In the genomic region with DNA sequence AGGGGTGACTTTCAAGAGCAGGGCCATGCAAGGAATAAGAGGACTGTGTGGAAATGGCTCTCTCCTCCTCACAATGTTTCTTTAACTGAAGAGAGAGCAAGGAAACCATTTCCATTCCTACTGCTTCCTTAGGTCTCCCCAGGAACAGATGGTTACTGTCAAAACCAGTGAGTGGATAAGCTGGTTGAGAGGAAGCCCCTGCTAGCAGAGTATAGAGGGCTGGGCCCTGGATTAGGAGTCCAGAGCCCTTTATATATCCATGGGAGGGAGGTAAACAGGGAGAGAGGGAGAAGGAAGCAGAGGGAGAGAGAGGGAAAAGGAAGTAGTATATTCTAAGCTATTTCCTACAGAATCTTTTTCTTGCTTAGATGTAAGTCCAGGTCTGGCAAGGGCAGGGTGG, we compare ENCODE assay signal across 14 cellular contexts. TPM values are rescaled to one million over a fixed set of nuclear protein-coding genes. Genes with fewer than 3 reads are reported as not detected.
DNase-seq lines count a peak whose midpoint lies in the region; ATAC-seq lines count a peak whose summit lies in the region.
"Had no signal": no experiment of that assay in that cellular context is flagged by ENCODE, and none has a peak within 500 bp of the region (broad histone marks: within the 10 kb centered on the region; RNA-seq: fewer than 3 reads in every experiment).

No MANE protein-coding gene starts in this region.

- DNase-seq in NCI-H82 (lab: John Stamatoyannopoulos, UW), result peak; percentile 89
- DNase-seq in cerebellar cortex (ENCODE audit: low spot score), result peak; percentile 51
- peak; percentile 22 for DNase-seq in mesenteric fat pad (ENCODE audit: low spot score)
- DNase-seq in A172 (ENCODE audit: low spot score), result no peak
- DNase-seq in activated naive CD4-positive, alpha-beta T cell treated with anti-CD3 and anti-CD28 coated beads, Interleukin-2, amount 10 ng/mL, durations not matched to agents 7 days and 5 days, result no peak
- DNase-seq in activated CD8-positive, alpha-beta T cell treated with anti-CD3 and anti-CD28 coated beads, Interleukin-2, amount 10 ng/mL, durations not matched to agents 7 days and 5 days, result no peak
- DNase-seq: 8988T; Calu3; CD4-positive, alpha-beta memory T cell; COR-L47; DMS53; DMS79 treated with DMSO at 0.1 percent for 48 hours; GOT3; HFFc6 had no signal

- no peak overlapping the region for H3K27ac Mint-ChIP-seq in activated naive CD4-positive, alpha-beta T cell treated with anti-CD3 and anti-CD28 coated beads, Interleukin-2, amount 10 ng/mL, durations not matched to agents 7 days and 5 days
- H3K27ac Mint-ChIP-seq in activated CD8-positive, alpha-beta T cell treated with anti-CD3 and anti-CD28 coated beads, Interleukin-2, amount 10 ng/mL, durations not matched to agents 7 days and 5 days, result no peak overlapping the region
- H3K27ac Mint-ChIP-seq: HFFc6 had no signal

- H3K9me3 Mint-ChIP-seq in activated naive CD4-positive, alpha-beta T cell treated with anti-CD3 and anti-CD28 coated beads, Interleukin-2, amount 10 ng/mL, durations not matched to agents 7 days and 5 days, result no peaks in the 10 kb centered on the region
- H3K9me3 Mint-ChIP-seq in activated CD8-positive, alpha-beta T cell treated with anti-CD3 and anti-CD28 coated beads, Interleukin-2, amount 10 ng/mL, durations not matched to agents 7 days and 5 days (ENCODE audit: insufficient read depth), result no peaks in the 10 kb centered on the region
- H3K9me3 Mint-ChIP-seq: CD4-positive, alpha-beta memory T cell; HFFc6 had no signal

- CTCF ChIA-PET in activated naive CD4-positive, alpha-beta T cell treated with anti-CD3 and anti-CD28 coated beads, Interleukin-2, amount 10 ng/mL, durations not matched to agents 7 days and 5 days (lab: Charles Lee), result interaction anchor here (0.8 kb wide), 1 partner anchor 109 kb away, joined by 3 read pairs; no protein-coding TSS in a partner anchor
- CTCF ChIA-PET in activated CD8-positive, alpha-beta T cell treated with anti-CD3 and anti-CD28 coated beads, Interleukin-2, amount 10 ng/mL, durations not matched to agents 7 days and 5 days (lab: Charles Lee), result no interaction called here

- peaks cover 7% of the 10 kb centered on the region for H3K27me3 Mint-ChIP-seq in activated naive CD4-positive, alpha-beta T cell treated with anti-CD3 and anti-CD28 coated beads, Interleukin-2, amount 10 ng/mL, durations not matched to agents 7 days and 5 days
- H3K27me3 Mint-ChIP-seq in activated CD8-positive, alpha-beta T cell treated with anti-CD3 and anti-CD28 coated beads, Interleukin-2, amount 10 ng/mL, durations not matched to agents 7 days and 5 days (ENCODE audit: low read depth), result no peaks in the 10 kb centered on the region
- H3K27me3 Mint-ChIP-seq: CD4-positive, alpha-beta memory T cell had no signal

- H3K36me3 Mint-ChIP-seq in activated naive CD4-positive, alpha-beta T cell treated with anti-CD3 and anti-CD28 coated beads, Interleukin-2, amount 10 ng/mL, durations not matched to agents 7 days and 5 days, result no peaks in the 10 kb centered on the region
- H3K36me3 Mint-ChIP-seq in activated CD8-positive, alpha-beta T cell treated with anti-CD3 and anti-CD28 coated beads, Interleukin-2, amount 10 ng/mL, durations not matched to agents 7 days and 5 days (ENCODE audit: low read depth), result no peaks in the 10 kb centered on the region
- H3K36me3 Mint-ChIP-seq: CD4-positive, alpha-beta memory T cell had no signal

- H3K4me3 Mint-ChIP-seq in activated naive CD4-positive, alpha-beta T cell treated with anti-CD3 and anti-CD28 coated beads, Interleukin-2, amount 10 ng/mL, durations not matched to agents 7 days and 5 days, result no peak overlapping the region
- no peak overlapping the region for H3K4me3 Mint-ChIP-seq in activated CD8-positive, alpha-beta T cell treated with anti-CD3 and anti-CD28 coated beads, Interleukin-2, amount 10 ng/mL, durations not matched to agents 7 days and 5 days
- H3K4me3 Mint-ChIP-seq: CD4-positive, alpha-beta memory T cell; HFFc6 had no signal

- H3K4me1 Mint-ChIP-seq in activated naive CD4-positive, alpha-beta T cell treated with anti-CD3 and anti-CD28 coated beads, Interleukin-2, amount 10 ng/mL, durations not matched to agents 7 days and 5 days, result peaks cover 13% of the 10 kb centered on the region
- peaks cover 13% of the 10 kb centered on the region for H3K4me1 Mint-ChIP-seq in activated CD8-positive, alpha-beta T cell treated with anti-CD3 and anti-CD28 coated beads, Interleukin-2, amount 10 ng/mL, durations not matched to agents 7 days and 5 days (ENCODE audit: low read depth)

- no peak for ATAC-seq in activated CD8-positive, alpha-beta T cell treated with anti-CD3 and anti-CD28 coated beads, Interleukin-2, amount 10 ng/mL, durations not matched to agents 7 days and 5 days

- POLR2A ChIA-PET in activated CD8-positive, alpha-beta T cell treated with anti-CD3 and anti-CD28 coated beads, Interleukin-2, amount 10 ng/mL, durations not matched to agents 7 days and 5 days (lab: Charles Lee), result no interaction called here

RNA-seq across cellular contexts. Expression of a gene that starts 43.8 kb away (rescaled TPM):
- total RNA-seq in mesenteric fat pad, result 23.2 TPM
- total RNA-seq in A172 (2014; rRNA removed; shearing (Covaris generic)), result 46.4 and 57.0 TPM in 2 replicates
- 10 to 100 TPM; 50.6 to 51.4 TPM for total RNA-seq in activated CD8-positive, alpha-beta T cell treated with anti-CD3 and anti-CD28 coated beads, Interleukin-2, amount 10 ng/mL, durations not matched to agents 7 days and 5 days

Comparison
In these comparisons a context has a peak if more than half of its experiments do, and no peak if none do; other contexts are left out.
1. DNase-seq: peak in NCI-H82 (single experiment), cerebellar cortex (single experiment) and mesenteric fat pad (single experiment); none in A172 (single experiment), activated naive CD4-positive, alpha-beta T cell treated with anti-CD3 and anti-CD28 coated beads, Interleukin-2, amount 10 ng/mL, durations not matched to agents 7 days and 5 days (single experiment) and activated CD8-positive, alpha-beta T cell treated with anti-CD3 and anti-CD28 coated beads, Interleukin-2, amount 10 ng/mL, durations not matched to agents 7 days and 5 days (single experiment).